Comparison of ENCODE assay signal across 31 cellular contexts in genomic region chr16:71456801-71457200, GRCh38. TPM values are rescaled to one million over a fixed set of nuclear protein-coding genes. Genes with fewer than 3 reads are reported as not detected.
"Had no signal": no experiment of that assay in that cellular context is flagged by ENCODE, and none has a peak within 500 bp of the region (broad histone marks: within the 10 kb centered on the region; RNA-seq: fewer than 3 reads in every experiment).

No MANE protein-coding gene starts in this region.

- H3K27ac ChIP-seq: colonic mucosa, epithelial cell of prostate, esophagus squamous epithelium, gastrocnemius medialis, heart right ventricle, left lung, lower lobe of right lung had no signal

- H3K36me3 ChIP-seq: colonic mucosa had no signal

- H3K27me3 ChIP-seq: colonic mucosa, esophagus squamous epithelium, gastrocnemius medialis, heart right ventricle, left lung had no signal

- H3K4me3 ChIP-seq: colonic mucosa, esophagus squamous epithelium, gastrocnemius medialis, heart right ventricle, left lung, lower lobe of right lung, mucosa of descending colon had no signal

- H3K9me3 ChIP-seq: colonic mucosa had no signal

- ATAC-seq: effector memory CD8-positive, alpha-beta T cell; esophagus mucosa; gastrocnemius medialis; heart right ventricle; left cardiac atrium; left lung; left ventricle myocardium superior; mucosa of descending colon had no signal

- DNase-seq: colonic mucosa; cortex of kidney; effector CD8-positive, alpha-beta T cell; effector memory CD8-positive, alpha-beta T cell; endodermal cell; erythroblast; esophagus squamous epithelium; foreskin fibroblast; foreskin melanocyte; gastrocnemius medialis; glutamatergic neuron; head of caudate nucleus; heart right ventricle; hippocampal formation; left cardiac atrium; left lung; left ventricle myocardium superior; lower lobe of right lung; mesenchymal stem cell; mucosa of descending colon had no signal

RNA-seq across cellular contexts. Expression of gene TLE7, which starts 14.9 kb away (rescaled TPM):
- total RNA-seq: colonic mucosa, dermis microvascular lymphatic vessel endothelial cell, esophagus mucosa, esophagus squamous epithelium, gastrocnemius medialis, glomerular endothelial cell, heart right ventricle, kidney epithelial cell, left cardiac atrium, left lung, left ventricle myocardium superior, lower leg skin, lower lobe of right lung, lung microvascular endothelial cell, mesenteric fat pad, mesothelial cell of epicardium, mucosa of descending colon, myocyte had no signal
- polyA plus RNA-seq: heart right ventricle, keratinocyte had no signal
